Comparison of ENCODE assay signal across 18 cellular contexts in the genomic region with DNA sequence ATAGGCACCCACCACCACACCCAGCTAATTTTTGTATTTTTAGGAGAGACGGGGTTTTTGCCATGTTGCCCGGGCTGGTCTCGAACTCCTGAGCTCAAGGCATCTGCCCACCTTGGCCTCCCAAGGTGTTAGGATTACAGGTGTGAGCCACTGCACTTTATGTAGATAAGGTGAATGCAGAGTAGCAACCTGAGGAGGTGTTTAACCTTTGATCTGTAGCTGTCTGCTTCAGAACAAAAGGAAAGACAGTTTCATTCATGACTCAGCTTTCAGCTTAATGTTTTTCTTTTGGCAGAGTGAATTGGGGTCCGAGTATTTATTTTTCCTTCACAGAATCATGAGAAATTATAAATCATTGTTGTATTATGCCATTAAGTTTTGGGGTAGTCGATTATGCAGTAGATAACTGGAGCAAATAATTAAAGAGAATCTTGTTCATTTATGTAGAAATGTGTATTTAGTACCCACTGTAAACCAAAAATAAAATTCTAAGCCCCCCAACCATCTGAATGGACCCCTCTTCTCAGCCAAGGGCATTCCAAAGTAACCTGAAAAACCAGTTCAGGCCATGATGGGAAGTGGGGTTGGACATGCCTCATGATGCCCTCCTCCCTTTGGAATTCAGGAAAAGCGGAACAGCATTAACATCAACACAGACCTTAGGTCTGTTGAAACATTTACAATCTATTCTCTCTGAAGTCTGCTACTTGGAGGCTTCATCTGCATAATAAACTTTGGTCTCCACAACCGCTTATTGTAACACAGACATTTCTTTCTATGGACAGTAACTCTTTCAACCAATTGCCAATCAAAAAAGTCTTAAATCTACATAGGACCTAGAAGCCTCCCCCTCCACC. TPM values are rescaled to one million over a fixed set of nuclear protein-coding genes. Genes with fewer than 3 reads are reported as not detected.
DNase-seq lines count a peak whose midpoint lies in the region; ATAC-seq and TF ChIP-seq lines count a peak whose summit lies in the region.
"Had no signal": no experiment of that assay in that cellular context is flagged by ENCODE, and none has a peak within 500 bp of the region (broad histone marks: within the 10 kb centered on the region; RNA-seq: fewer than 3 reads in every experiment).

No MANE protein-coding gene starts in this region.

- CTCF ChIA-PET in HCT116 (lab: Charles Lee): no interaction called here

- ATAC-seq in HCT116 (peak; percentile 49; the same call in 1 of the 2 replicates), sciatic nerve (no peak), GM21381 (IDR thresholded peaks at IDR 0.05; ENCODE audit: unreplicated experiment) (no peak)
- no peak for ATAC-seq in stimulated activated naive CD8-positive, alpha-beta T cell treated with anti-CD3 and anti-CD28 coated beads, Interleukin-15, amount 100 ng/mL, for 72 hours
- ATAC-seq: gastrocnemius medialis had no signal

- TF ChIP-seq POLR2A in HCT116 (IDR thresholded peaks at IDR 0.05; ENCODE audit: borderline replicate concordance, extremely low read depth, insufficient read depth, insufficient read length): no peak

- no peak for DNase-seq in HCT116 (ENCODE audit: low read depth, low spot score)
- DNase-seq in SW480 (ENCODE audit: low spot score): peak; percentile 59
- DNase-seq in islet precursor cell: peak; percentile 84
- DNase-seq in renal cortical epithelial cell (ENCODE audit: low read depth): peak; percentile 61
- DNase-seq in stimulated activated naive CD8-positive, alpha-beta T cell treated with anti-CD3 and anti-CD28 coated beads, Interleukin-15, amount 100 ng/mL, for 72 hours: no peak
- no peak for DNase-seq in sciatic nerve (ENCODE audit: low spot score)
- no peak for DNase-seq in A172 (ENCODE audit: low spot score)
- DNase-seq: activated gamma-delta T cell, anterior cingulate cortex, DMS79, gastrocnemius medialis, MG63, midbrain, NCI-H187 treated with DMSO at 0.1 percent for 48 hours, nucleus accumbens, T-helper 9 cell had no signal

- H3K27ac Mint-ChIP-seq in stimulated activated naive CD8-positive, alpha-beta T cell treated with anti-CD3 and anti-CD28 coated beads, Interleukin-15, amount 100 ng/mL, for 72 hours: no peak overlapping the region

- no peak for TF ChIP-seq RAD21 in HCT116 (IDR thresholded peaks at IDR 0.05; ENCODE audit: low read depth)

- H3K9me3 Mint-ChIP-seq in stimulated activated naive CD8-positive, alpha-beta T cell treated with anti-CD3 and anti-CD28 coated beads, Interleukin-15, amount 100 ng/mL, for 72 hours: no peaks in the 10 kb centered on the region

- no peak overlapping the region for H3K9ac ChIP-seq in HCT116 (ENCODE audit: low read length)
- H3K9ac ChIP-seq: BLaER1 treated with 17β-estradiol and CSF1 and Interleukin-3, amounts not matched to agents 10 nM and 100 nM had no signal

- H3K4me2 ChIP-seq in HCT116 (ENCODE audit: low read length): peak overlapping the region; percentile 47
- H3K4me2 ChIP-seq: BLaER1 treated with 17β-estradiol and CSF1 and Interleukin-3, amounts not matched to agents 10 nM and 100 nM had no signal

- no peaks in the 10 kb centered on the region for H3K4me1 Mint-ChIP-seq in stimulated activated naive CD8-positive, alpha-beta T cell treated with anti-CD3 and anti-CD28 coated beads, Interleukin-15, amount 100 ng/mL, for 72 hours

- no peaks in the 10 kb centered on the region for H3K9me3 ChIP-seq in HCT116 (ENCODE audit: control insufficient read depth in 1 of 2, insufficient read depth in 1 of 2, low read depth in 1 of 2, low read length in 2 of 2)
- H3K9me3 ChIP-seq: BLaER1 treated with 17β-estradiol and CSF1 and Interleukin-3, amounts not matched to agents 10 nM and 100 nM; gastrocnemius medialis; MG63 had no signal

- no peak overlapping the region for H3K4me3 ChIP-seq in HCT116 (replicated peaks in 1 of 2; ENCODE audit: low read depth in 1 of 2, low read length in 2 of 2)
- H3K4me3 ChIP-seq: BLaER1 treated with 17β-estradiol and CSF1 and Interleukin-3, amounts not matched to agents 10 nM and 100 nM; gastrocnemius medialis; MG63 had no signal

- H3K27ac ChIP-seq in HCT116 (ENCODE audit: low read depth, low read length): no peak overlapping the region
- H3K27ac ChIP-seq: BLaER1 treated with 17β-estradiol and CSF1 and Interleukin-3, amounts not matched to agents 10 nM and 100 nM; gastrocnemius medialis had no signal

- intact Hi-C loops in HCT116 (cut with micrococcal nuclease): no loop called here
- intact Hi-C loops in sciatic nerve (cut with DNase I): no loop called here

- no peaks in the 10 kb centered on the region for H4K20me1 ChIP-seq in HCT116 (ENCODE audit: insufficient read depth)
- H4K20me1 ChIP-seq: BLaER1 treated with 17β-estradiol and CSF1 and Interleukin-3, amounts not matched to agents 10 nM and 100 nM had no signal

- no TSS peak for BruUV-seq in HCT116 (replicated peaks; lab: Mats Ljungman, UMichigan)

- H3K27me3 ChIP-seq in HCT116 (ENCODE audit: insufficient read depth, low read length): no peaks in the 10 kb centered on the region
- H3K27me3 ChIP-seq: BLaER1 treated with 17β-estradiol and CSF1 and Interleukin-3, amounts not matched to agents 10 nM and 100 nM; MG63 had no signal

- peaks cover 9% of the 10 kb centered on the region for H3K27me3 Mint-ChIP-seq in stimulated activated naive CD8-positive, alpha-beta T cell treated with anti-CD3 and anti-CD28 coated beads, Interleukin-15, amount 100 ng/mL, for 72 hours

- peak overlapping the region; percentile 65 for H2AFZ ChIP-seq in HCT116 (ENCODE audit: low read depth, low read length, poor library complexity, severe bottlenecking)

- H3K36me3 ChIP-seq in HCT116 (ENCODE audit: control insufficient read depth in 1 of 2, insufficient read depth in 2 of 2, low read length in 2 of 2): no peaks in the 10 kb centered on the region
- H3K36me3 ChIP-seq: BLaER1 treated with 17β-estradiol and CSF1 and Interleukin-3, amounts not matched to agents 10 nM and 100 nM; gastrocnemius medialis; MG63 had no signal

- H3K9me2 ChIP-seq in HCT116 (ENCODE audit: insufficient read depth): no peaks in the 10 kb centered on the region

- H3K4me1 ChIP-seq in HCT116 (ENCODE audit: control insufficient read depth in 1 of 2, insufficient read depth in 2 of 2, low read length in 2 of 2): peaks cover 16% of the 10 kb centered on the region in 2 experiments
- H3K4me1 ChIP-seq: gastrocnemius medialis had no signal

- POLR2A ChIA-PET in HCT116 (lab: Charles Lee): no interaction called here

- no peak overlapping the region for H3K4me3 Mint-ChIP-seq in stimulated activated naive CD8-positive, alpha-beta T cell treated with anti-CD3 and anti-CD28 coated beads, Interleukin-15, amount 100 ng/mL, for 72 hours

- RAD21 ChIA-PET in HCT116 (lab: Charles Lee; ENCODE audit: low non-redundant PET in 1 of 2, low total read pairs in 2 of 2, uncharacterized antibody in 2 of 2, unreplicated experiment in 2 of 2): no interaction called here

- no peak for TF ChIP-seq CTCF in HCT116 (IDR thresholded peaks at IDR 0.05 in 2 of 3, conservative IDR thresholded peaks at IDR 0.05 in 1 of 3; ENCODE audit: borderline replicate concordance in 1 of 3, insufficient read depth in 1 of 3, low read depth in 2 of 3, low read length in 2 of 3)

- no peaks in the 10 kb centered on the region for H3K79me2 ChIP-seq in HCT116 (ENCODE audit: insufficient read depth, low read length)

TF ChIP-seq in HCT116, 20 proteins besides CTCF, POLR2A, EP300 and RAD21:
- no peak for TF ChIP-seq CEBPB (IDR thresholded peaks at IDR 0.05; ENCODE audit: low read depth)
- TF ChIP-seq FOSL1 (IDR thresholded peaks at IDR 0.05; ENCODE audit: low read depth): no peak
- TF ChIP-seq TCF7L2 (IDR thresholded peaks at IDR 0.05; ENCODE audit: borderline replicate concordance, extremely low read depth, insufficient read depth, insufficient read length): no peak
- TF ChIP-seq SP1 (IDR thresholded peaks at IDR 0.05; ENCODE audit: low read depth): peak; percentile 41; the same call in 1 of the 2 replicates

RNA-seq across cellular contexts. Expression of a gene that starts 10.7 kb away (rescaled TPM):
- total RNA-seq in HCT116 (2021; ENCODE audit: unreplicated experiment) (19.2 TPM), renal cortical epithelial cell (43.4 and 54.4 TPM in 2 replicates), sciatic nerve (35.0 TPM)
- 8.7 and 11.7 TPM in 2 replicates for polyA plus RNA-seq in HCT116 (2012)
- 45.1 and 50.5 TPM in 2 replicates for total RNA-seq in A172 (2014; rRNA removed; shearing (Covaris generic))

RNA-seq across cellular contexts. Expression of a gene that starts 22.1 kb away (rescaled TPM):
- total RNA-seq in HCT116 (2021; ENCODE audit: unreplicated experiment): 1,420 TPM
- polyA plus RNA-seq in HCT116 (2012): 1,293 and 1,596 TPM in 2 replicates
- total RNA-seq in renal cortical epithelial cell: 765 and 967 TPM in 2 replicates
- 223 TPM for total RNA-seq in sciatic nerve
- 719 and 793 TPM in 2 replicates for total RNA-seq in A172 (2014; rRNA removed; shearing (Covaris generic))

Comparison
In these comparisons a context has a peak if more than half of its experiments do, and no peak if none do; other contexts are left out.
1. DNase-seq: peak in SW480 (single experiment), islet precursor cell (single experiment) and renal cortical epithelial cell (single experiment); none in HCT116 (single experiment), stimulated activated naive CD8-positive, alpha-beta T cell treated with anti-CD3 and anti-CD28 coated beads, Interleukin-15, amount 100 ng/mL, for 72 hours (0 of 2), sciatic nerve (single experiment) and A172 (single experiment).